Comparison of ENCODE assay signal across 8 cellular contexts in genomic region chr5:131634666-131634995, GRCh38. TPM values are rescaled to one million over a fixed set of nuclear protein-coding genes. Genes with fewer than 3 reads are reported as not detected.
DNase-seq lines count a peak whose midpoint lies in the region; ATAC-seq lines count a peak whose summit lies in the region.

No MANE protein-coding gene starts in this region.

- peak overlapping the region; percentile 68 for H3K4me3 ChIP-seq in SJSA1
- peak overlapping the region; percentile 96 to 99 (median 97) for H3K4me3 ChIP-seq in skeletal muscle tissue (ENCODE audit: low read length in 3 of 3)

- DNase-seq in CMK (ENCODE audit: low read depth), result peak; percentile 33
- peak in 1 of 2 experiments; percentile 75 for DNase-seq in SJSA1 (ENCODE audit: low read depth in 1 of 2, low spot score in 2 of 2)
- DNase-seq in iPS DF 4.7 (ENCODE audit: extremely low read depth, low spot score), result peak; percentile 19
- no peak for DNase-seq in inferior parietal cortex (ENCODE audit: extremely low spot score)

- ATAC-seq in GM19397 (IDR thresholded peaks at IDR 0.05; ENCODE audit: unreplicated experiment) (peak; percentile 23), HG03469 (IDR thresholded peaks at IDR 0.05; ENCODE audit: unreplicated experiment) (peak; percentile 18)

- H3K27me3 ChIP-seq in SJSA1 (replicated peaks) (no peaks in the 10 kb centered on the region), skeletal muscle tissue (ENCODE audit: control insufficient read depth in 3 of 3, insufficient read depth in 3 of 3, low read length in 3 of 3) (no peaks in the 10 kb centered on the region)

- H3K9ac ChIP-seq in skeletal muscle tissue (ENCODE audit: low read depth in 1 of 3, low read length in 3 of 3), result peak overlapping the region; percentile 97 to 98 (median 97)

- H3K27ac ChIP-seq in SJSA1 (peak overlapping the region; percentile 54), angular gyrus (ENCODE audit: low read depth, low read length) (peak overlapping the region; percentile 85), skeletal muscle tissue (ENCODE audit: low read depth, low read length) (peak overlapping the region; percentile 99)

- H3K36me3 ChIP-seq in SJSA1 (peaks cover 7% of the 10 kb centered on the region; the same call in 1 of the 2 replicates), skeletal muscle tissue (ENCODE audit: control insufficient read depth in 3 of 3, insufficient read depth in 3 of 3, low read length in 3 of 3) (no peaks in the 10 kb centered on the region)

- H3K9me3 ChIP-seq in SJSA1 (replicated peaks), result no peaks in the 10 kb centered on the region
- H3K9me3 ChIP-seq in skeletal muscle tissue (ENCODE audit: control insufficient read depth in 3 of 3, low read length in 3 of 3), result no peaks in the 10 kb centered on the region

- H3K4me1 ChIP-seq in SJSA1 (replicated peaks) (peaks cover 27% of the 10 kb centered on the region), skeletal muscle tissue (ENCODE audit: control insufficient read depth in 3 of 3, insufficient read depth in 3 of 3, low read length in 3 of 3) (peaks cover 8 to 32% (median 20%) of the 10 kb centered on the region in 3 donors)

RNA-seq across cellular contexts. Expression of gene RAPGEF6, which starts 0.4 kb away (rescaled TPM):
- 20.8 and 21.1 TPM in 2 replicates for total RNA-seq in SJSA1 (2014; rRNA removed; shearing (Covaris generic))
- total RNA-seq in skeletal muscle tissue, result 29.7 TPM
